ENCODE assay signal across 9 cellular contexts in the genomic region with DNA sequence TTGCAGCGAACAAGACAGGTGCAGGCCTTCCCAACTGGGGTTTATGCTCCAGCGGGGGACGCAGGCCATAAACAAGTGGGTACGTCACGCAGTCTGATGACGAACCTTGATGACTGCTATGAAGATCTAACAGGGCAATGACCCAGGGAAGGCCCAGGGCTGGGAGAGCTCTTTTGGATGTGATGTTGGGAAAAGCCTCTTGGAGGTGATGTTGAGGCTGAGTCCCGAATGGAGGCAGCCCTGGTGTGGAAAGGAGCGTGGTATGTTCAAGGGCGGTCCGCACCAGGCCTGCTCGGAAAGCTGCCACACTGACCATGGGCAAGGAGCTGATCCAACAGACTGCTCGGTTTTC. TPM values are rescaled to one million over a fixed set of nuclear protein-coding genes. Genes with fewer than 3 reads are reported as not detected.
DNase-seq lines count a peak whose midpoint lies in the region; ATAC-seq and TF ChIP-seq lines count a peak whose summit lies in the region.
"Had no signal": no experiment of that assay in that cellular context is flagged by ENCODE, and none has a peak within 500 bp of the region (broad histone marks: within the 10 kb centered on the region; RNA-seq: fewer than 3 reads in every experiment).

No MANE protein-coding gene starts in this region.

- TF ChIP-seq POLR2A in gastroesophageal sphincter (IDR thresholded peaks at IDR 0.05) (no peak), sigmoid colon (IDR thresholded peaks at IDR 0.05) (no peak)

- H3K27ac ChIP-seq in SJCRH30: peak overlapping the region; percentile 48
- H3K27ac ChIP-seq in gastroesophageal sphincter: peak overlapping the region in 3 of 4 donors; percentile 64 to 75 (median 68)
- H3K27ac ChIP-seq in sigmoid colon: peak overlapping the region in 3 of 4 donors; percentile 51 to 67 (median 63)

- WGBS in gastroesophageal sphincter (ENCODE audit: low coverage in 1 of 2), 2 donors: 93 to 100% methylated on average over 1 to 6 of the region's 12 CpGs
- WGBS in sigmoid colon, 2 donors: 93 to 94% methylated on average over 12 of the region's 12 CpGs

- ATAC-seq in gastroesophageal sphincter: no peak

- H3K4me1 ChIP-seq in SJCRH30: peaks cover 10% of the 10 kb centered on the region
- peaks cover 3 to 69% (median 29%) of the 10 kb centered on the region in 3 donors for H3K4me1 ChIP-seq in gastroesophageal sphincter
- H3K4me1 ChIP-seq in sigmoid colon: peaks cover 0 to 48% (median 37%) of the 10 kb centered on the region in 4 donors

- H3K36me3 ChIP-seq in SJCRH30 (no peaks in the 10 kb centered on the region), gastroesophageal sphincter (peaks cover 0 to 15% of the 10 kb centered on the region in 2 donors), sigmoid colon (peaks cover 0 to 15% (median 0%) of the 10 kb centered on the region in 4 donors)

- TF ChIP-seq CTCF in GM12873 (IDR thresholded peaks at IDR 0.05; ENCODE audit: insufficient read depth, low read depth, low read length, missing control alignments): peak; percentile 3
- no peak for TF ChIP-seq CTCF in gastroesophageal sphincter (IDR thresholded peaks at IDR 0.05)
- no peak for TF ChIP-seq CTCF in sigmoid colon (IDR thresholded peaks at IDR 0.05)

- DNase-seq in SJCRH30 (no peak), sigmoid colon (no peak), MV-4-11 (lab: John Stamatoyannopoulos, UW) (no peak), Ammon's horn (ENCODE audit: low spot score) (no peak), AG20443 (ENCODE audit: low spot score) (no peak)
- no peak for DNase-seq in NK-92 treated with Interleukin-12 subunit alpha and Interleukin-12 subunit beta, amount 100 ng/mL, for 24 hours (lab: John Stamatoyannopoulos, UW)

- intact Hi-C loops in sigmoid colon (cut with DNase I): no loop called here

- H3K9me3 ChIP-seq in SJCRH30 (replicated peaks) (no peaks in the 10 kb centered on the region), gastroesophageal sphincter (no peaks in the 10 kb centered on the region), sigmoid colon (no peaks in the 10 kb centered on the region)

- TF ChIP-seq EP300 in gastroesophageal sphincter (IDR thresholded peaks at IDR 0.05) (no peak), sigmoid colon (IDR thresholded peaks at IDR 0.05) (no peak)

- H3K4me3 ChIP-seq in SJCRH30 (no peak overlapping the region), gastroesophageal sphincter (no peak overlapping the region), sigmoid colon (no peak overlapping the region)
- H3K4me3 ChIP-seq: lung had no signal

- H3K27me3 ChIP-seq in SJCRH30 (no peaks in the 10 kb centered on the region), gastroesophageal sphincter (no peaks in the 10 kb centered on the region), sigmoid colon (no peaks in the 10 kb centered on the region)

RNA-seq across cellular contexts. Expression of gene FADS2, which starts 5.8 kb away (rescaled TPM):
- 13.3 and 14.2 TPM in 2 replicates for total RNA-seq in SJCRH30 (2014; rRNA removed; shearing (Covaris generic))
- total RNA-seq in gastroesophageal sphincter (10 to 100 TPM; 17.6 to 40.0 (median 33.4) TPM), sigmoid colon (10 to 100 TPM in 3 of 4 donors, 1 to 10 TPM in 1; 4.1 to 45.4 (median 25.5) TPM)
- 10 to 100 TPM in 1 of 3 donors, 1 to 10 TPM in 2; 3.6 to 50.2 (median 3.7) TPM for polyA plus RNA-seq in sigmoid colon

RNA-seq across cellular contexts. Expression of gene FADS1, which starts 17.1 kb away (rescaled TPM):
- total RNA-seq in SJCRH30 (2014; rRNA removed; shearing (Covaris generic)): 94.6 and 105 TPM in 2 replicates
- 10 to 100 TPM; 20.8 to 37.4 (median 32.0) TPM for total RNA-seq in gastroesophageal sphincter
- 10 to 100 TPM; 11.8 to 17.7 (median 16.6) TPM for total RNA-seq in sigmoid colon
- polyA plus RNA-seq in sigmoid colon: 10 to 100 TPM in 1 of 3 donors, 1 to 10 TPM in 2; 1.2 to 12.6 (median 2.1) TPM

RNA-seq across cellular contexts. Expression of gene FEN1, which starts 41.2 kb away (rescaled TPM):
- total RNA-seq in SJCRH30 (2014; rRNA removed; shearing (Covaris generic)): 87.3 and 92.0 TPM in 2 replicates
- 10 to 100 TPM in 1 of 4 donors, 1 to 10 TPM in 3; 7.1 to 14.2 (median 8.1) TPM for total RNA-seq in gastroesophageal sphincter
- total RNA-seq in sigmoid colon: 1 to 10 TPM; 5.3 to 8.0 (median 7.0) TPM
- polyA plus RNA-seq in sigmoid colon: 10 to 100 TPM in 2 of 3 donors, 1 to 10 TPM in 1; 4.2 to 39.1 (median 11.3) TPM

RNA-seq across cellular contexts. Expression of gene TMEM258, which starts 41.5 kb away (rescaled TPM):
- 95.5 and 123 TPM in 2 replicates for total RNA-seq in SJCRH30 (2014; rRNA removed; shearing (Covaris generic))
- total RNA-seq in gastroesophageal sphincter: 10 to 100 TPM; 31.4 to 36.7 (median 33.3) TPM
- 10 to 100 TPM; 39.9 to 64.7 (median 57.4) TPM for total RNA-seq in sigmoid colon
- polyA plus RNA-seq in sigmoid colon: 100 to 1,000 TPM; 139 to 224 (median 148) TPM

RNA-seq across cellular contexts. Expression of gene FADS3, which starts 57.4 kb away (rescaled TPM):
- 40.5 and 42.1 TPM in 2 replicates for total RNA-seq in SJCRH30 (2014; rRNA removed; shearing (Covaris generic))
- total RNA-seq in gastroesophageal sphincter: 10 to 100 TPM; 41.6 to 81.6 (median 60.5) TPM
- 10 to 100 TPM; 21.1 to 57.9 (median 37.5) TPM for total RNA-seq in sigmoid colon
- 10 to 100 TPM in 1 of 3 donors, 1 to 10 TPM in 2; 1.4 to 21.5 (median 3.0) TPM for polyA plus RNA-seq in sigmoid colon
